9 cellular contexts compared by ENCODE assay signal in genomic region chr15:78212546-78213424, GRCh38. TPM values are rescaled to one million over a fixed set of nuclear protein-coding genes. Genes with fewer than 3 reads are reported as not detected.
DNase-seq lines count a peak whose midpoint lies in the region; ATAC-seq, FAIRE-seq and TF ChIP-seq lines count a peak whose summit lies in the region.
"Had no signal": no experiment of that assay in that cellular context is flagged by ENCODE, and none has a peak within 500 bp of the region (broad histone marks: within the 10 kb centered on the region; RNA-seq: fewer than 3 reads in every experiment).

No MANE protein-coding gene starts in this region.

- H3K4me1 ChIP-seq in body of pancreas = peaks cover 100% of the 10 kb centered on the region
- peaks cover 28% of the 10 kb centered on the region for H3K4me1 ChIP-seq in keratinocyte (ENCODE audit: control insufficient read depth, extremely low read depth, insufficient read depth, low read length)

- no peak overlapping the region for H3K4me3 ChIP-seq in body of pancreas
- no peak overlapping the region for H3K4me3 ChIP-seq in keratinocyte (ENCODE audit: control insufficient read depth in 2 of 3, extremely low read depth in 1 of 3, insufficient read depth in 2 of 3, low read depth in 1 of 3, low read length in 3 of 3)

- H3K4me2 ChIP-seq in keratinocyte (ENCODE audit: control insufficient read depth, extremely low read depth, insufficient read depth, low read depth, low read length) = peak overlapping the region; percentile 14

- peak; percentile 25 for DNase-seq in activated CD8-positive, alpha-beta memory T cell treated with anti-CD3 and anti-CD28 coated beads, Interleukin-2, amount 50 U/mL, for 48 hours
- no peak for DNase-seq in activated CD8-positive, alpha-beta memory T cell treated with anti-CD3 and anti-CD28 coated beads for 24 hours
- peak; percentile 80 to 94 (median 84) for DNase-seq in body of pancreas
- DNase-seq in keratinocyte (ENCODE audit: low read depth, low spot score) = no peak
- peak; percentile 78 for DNase-seq in ureter (ENCODE audit: low spot score)
- DNase-seq in NCI-H2107 (lab: John Stamatoyannopoulos, UW) = no peak
- DNase-seq in SK-N-DZ (ENCODE audit: low spot score) = no peak

- H3K9me3 ChIP-seq in body of pancreas = no peaks in the 10 kb centered on the region
- no peaks in the 10 kb centered on the region for H3K9me3 ChIP-seq in keratinocyte (ENCODE audit: control insufficient read depth, low read depth, low read length)

- no peak overlapping the region for H2AFZ ChIP-seq in keratinocyte (ENCODE audit: control insufficient read depth, low read length)

- intact Hi-C loops in body of pancreas (cut with DNase I) = no loop called here

- H3K27me3 ChIP-seq in body of pancreas (no peaks in the 10 kb centered on the region), keratinocyte (ENCODE audit: control insufficient read depth, extremely low read depth, insufficient read depth, low read length) (peaks cover 8% of the 10 kb centered on the region)

- TF ChIP-seq CTCF in body of pancreas (IDR thresholded peaks at IDR 0.05) = no peak
- TF ChIP-seq CTCF in keratinocyte (optimal IDR thresholded peaks at IDR 0.05 in 1 of 3, IDR thresholded peaks at IDR 0.05 in 1 of 3, conservative IDR thresholded peaks at IDR 0.05 in 1 of 3; ENCODE audit: extremely low read depth in 1 of 3, insufficient read depth in 2 of 3, low read length in 3 of 3) = no peak

- H3K36me3 ChIP-seq in body of pancreas (replicated peaks in 1 of 2; ENCODE audit: insufficient read depth in 1 of 2, low read depth in 2 of 2) (no peaks in the 10 kb centered on the region), keratinocyte (ENCODE audit: control insufficient read depth in 2 of 2, extremely low read depth in 1 of 2, insufficient read depth in 2 of 2, low read length in 2 of 2) (no peaks in the 10 kb centered on the region)

- FAIRE-seq in keratinocyte (lab: Jason Lieb, UNC) = no peak

- dilution Hi-C loops in keratinocyte (cut with MboI; ENCODE audit: extremely low pct_ligation_motif_present, low sequenced_read_pairs) = no loop called here

- H4K20me1 ChIP-seq in keratinocyte (ENCODE audit: control insufficient read depth, extremely low read depth, insufficient read depth, low read length) = no peaks in the 10 kb centered on the region

- no peaks in the 10 kb centered on the region for H3K79me2 ChIP-seq in keratinocyte (ENCODE audit: control insufficient read depth, insufficient read depth, low read length)

- no peak overlapping the region for H3K9ac ChIP-seq in keratinocyte (ENCODE audit: control insufficient read depth, extremely low read depth, insufficient read depth, low read length)

- peaks cover 2% of the 10 kb centered on the region for H3K9me1 ChIP-seq in keratinocyte (ENCODE audit: control insufficient read depth, extremely low read depth, insufficient read depth, low read length)

- ATAC-seq in body of pancreas (peak; percentile 68), HG03135 (IDR thresholded peaks at IDR 0.05; ENCODE audit: unreplicated experiment) (no peak)

- 53 to 88% methylated on average over 8 to 16 of the region's 17 CpGs for WGBS in body of pancreas, 2 donors

- H3K27ac ChIP-seq in body of pancreas (peak overlapping the region; percentile 26 to 65 (median 46)), keratinocyte (ENCODE audit: control insufficient read depth, insufficient read depth, low read length) (no peak overlapping the region)

- no peak for TF ChIP-seq POLR2A in body of pancreas (IDR thresholded peaks at IDR 0.05)

RNA-seq across cellular contexts. Expression of gene ACSBG1, which starts 21.6 kb away (rescaled TPM):
- total RNA-seq in body of pancreas (not detected), ureter (1.6 TPM)
- 0.01 to 0.06 TPM in 2 of 3 replicates, not detected in the other for polyA plus RNA-seq in keratinocyte
- 1.3 TPM for polyA plus RNA-seq in keratinocyte (2011; ENCODE audit: low read depth)
- not detected in 2 replicates for polyA plus RNA-seq in keratinocyte (2011; cell fraction: cytosol; rRNA removed)
- polyA plus RNA-seq in keratinocyte (2011; cell fraction: nucleus; rRNA removed) = 0.17 TPM in 1 of 2 replicates, not detected in the other
- 0.03 and 0.56 TPM in 2 replicates for polyA plus RNA-seq in keratinocyte (2012; ENCODE audit: low replicate concordance)
- polyA minus RNA-seq in keratinocyte = not detected in 3 replicates
- polyA minus RNA-seq in keratinocyte (2011; cell fraction: cytosol; rRNA and poly(A)+ RNA removed) = not detected
- polyA minus RNA-seq in keratinocyte (2011; cell fraction: nucleus; rRNA and poly(A)+ RNA removed) = 0.11 TPM in 1 of 2 replicates, not detected in the other
- 0.08 and 0.20 TPM in 2 replicates for polyA plus RNA-seq in SK-N-DZ (2014; cell fraction: cytosol; rRNA removed)
- 0.12 and 0.20 TPM in 2 replicates for polyA plus RNA-seq in SK-N-DZ (2014; cell fraction: nucleus; rRNA removed)
- total RNA-seq: pulmonary artery endothelial cell had no signal

RNA-seq across cellular contexts. Expression of gene DNAJA4, which starts 51.6 kb away (rescaled TPM):
- total RNA-seq in body of pancreas = 1 to 10 TPM; 5.9 to 8.0 TPM
- 4.1 to 5.7 TPM (median 4.6 TPM) in 3 replicates for polyA plus RNA-seq in keratinocyte
- 44.8 TPM for polyA plus RNA-seq in keratinocyte (2011; ENCODE audit: low read depth)
- polyA plus RNA-seq in keratinocyte (2011; cell fraction: cytosol; rRNA removed) = 2.4 and 4.2 TPM in 2 replicates
- 8.1 and 9.4 TPM in 2 replicates for polyA plus RNA-seq in keratinocyte (2011; cell fraction: nucleus; rRNA removed)
- polyA plus RNA-seq in keratinocyte (2012; ENCODE audit: low replicate concordance) = 3.4 and 25.7 TPM in 2 replicates
- 2.3 to 3.3 TPM (median 3.2 TPM) in 3 replicates for polyA minus RNA-seq in keratinocyte
- polyA minus RNA-seq in keratinocyte (2011; cell fraction: cytosol; rRNA and poly(A)+ RNA removed) = 5.2 TPM
- polyA minus RNA-seq in keratinocyte (2011; cell fraction: nucleus; rRNA and poly(A)+ RNA removed) = 2.2 and 3.7 TPM in 2 replicates
- total RNA-seq in ureter = 78.0 TPM
- polyA plus RNA-seq in SK-N-DZ (2014; cell fraction: cytosol; rRNA removed) = 0.09 and 0.29 TPM in 2 replicates
- polyA plus RNA-seq in SK-N-DZ (2014; cell fraction: nucleus; rRNA removed) = 0.52 and 1.0 TPM in 2 replicates

Comparison
In these comparisons a context has a peak if more than half of its experiments do, and no peak if none do; other contexts are left out.
1. DNase-seq: peak in activated CD8-positive, alpha-beta memory T cell treated with anti-CD3 and anti-CD28 coated beads, Interleukin-2, amount 50 U/mL, for 48 hours (single experiment), body of pancreas (4 of 4) and ureter (single experiment); none in activated CD8-positive, alpha-beta memory T cell treated with anti-CD3 and anti-CD28 coated beads for 24 hours (single experiment), keratinocyte (single experiment), NCI-H2107 (single experiment) and SK-N-DZ (single experiment).